9 cellular contexts compared by ENCODE assay signal in the genomic region with DNA sequence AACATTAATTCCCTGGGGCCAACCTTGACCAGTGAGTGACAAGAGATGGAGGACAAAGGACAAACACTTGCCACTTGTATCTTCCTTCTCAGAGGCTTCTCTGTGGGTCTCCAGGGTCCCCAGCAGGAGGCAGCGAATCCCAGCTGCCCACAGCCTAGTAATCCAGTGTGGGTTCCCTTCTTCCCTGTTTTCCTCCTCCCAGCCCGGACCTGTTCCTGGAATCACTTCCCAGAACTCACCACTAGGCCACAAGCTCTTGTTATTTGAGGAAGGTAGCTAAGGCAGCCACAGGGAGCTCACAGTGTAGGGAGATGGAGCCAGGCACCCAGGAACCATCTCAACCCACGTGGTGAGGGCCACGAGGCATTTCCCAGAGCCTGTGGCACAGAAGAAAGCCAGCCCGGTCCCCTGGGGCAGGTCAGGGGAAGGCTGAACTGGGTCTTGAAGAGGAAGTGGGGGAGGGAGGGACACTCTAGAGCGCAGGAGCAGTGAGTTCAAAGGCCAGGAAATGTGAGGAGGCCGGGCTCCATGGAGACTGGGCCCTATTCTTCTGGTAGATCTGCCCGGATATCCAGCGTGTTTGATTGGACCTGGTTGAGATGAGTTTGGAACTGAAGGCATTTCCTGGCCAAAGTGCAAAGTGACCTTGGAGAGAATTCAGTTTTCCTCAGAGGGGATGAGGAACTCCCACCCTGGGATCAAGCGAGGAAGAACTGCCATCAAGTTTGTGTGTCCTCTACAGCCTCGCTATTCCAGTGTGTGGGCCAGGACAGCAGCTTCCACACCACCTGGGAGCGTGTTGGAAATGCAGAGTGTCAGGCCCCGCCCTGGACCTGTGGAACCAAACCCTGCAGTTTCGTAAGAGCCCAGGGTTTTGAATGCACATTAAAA. TPM values are rescaled to one million over a fixed set of nuclear protein-coding genes. Genes with fewer than 3 reads are reported as not detected.
DNase-seq lines count a peak whose midpoint lies in the region; ATAC-seq and TF ChIP-seq lines count a peak whose summit lies in the region.
"Had no signal": no experiment of that assay in that cellular context is flagged by ENCODE, and none has a peak within 500 bp of the region (broad histone marks: within the 10 kb centered on the region; RNA-seq: fewer than 3 reads in every experiment).

No MANE protein-coding gene starts in this region.

- ATAC-seq in foreskin keratinocyte: peak; percentile 41
- ATAC-seq in HG03442 (IDR thresholded peaks at IDR 0.05; ENCODE audit: unreplicated experiment): no peak

- H3K4me1 Mint-ChIP-seq in activated naive CD4-positive, alpha-beta T cell treated with anti-CD3 and anti-CD28 coated beads, Interleukin-2, amount 50 U/mL, for 24 hours: peaks cover 16% of the 10 kb centered on the region
- peaks cover 21% of the 10 kb centered on the region for H3K4me1 Mint-ChIP-seq in type B pancreatic cell (ENCODE audit: unreplicated experiment)

- H3K27me3 Mint-ChIP-seq in activated naive CD4-positive, alpha-beta T cell treated with anti-CD3 and anti-CD28 coated beads, Interleukin-2, amount 50 U/mL, for 24 hours: peaks cover under 1% of the 10 kb centered on the region
- no peaks in the 10 kb centered on the region for H3K27me3 Mint-ChIP-seq in type B pancreatic cell

- H3K4me1 ChIP-seq in foreskin keratinocyte: peaks cover 13% of the 10 kb centered on the region

- H3K27me3 ChIP-seq in foreskin keratinocyte: no peaks in the 10 kb centered on the region

- DNase-seq in activated naive CD4-positive, alpha-beta T cell (lab: John Stamatoyannopoulos, UW): no peak
- peak; percentile 60 for DNase-seq in UCSD-AML1 (lab: John Stamatoyannopoulos, UW; ENCODE audit: unreplicated experiment)
- DNase-seq in foreskin keratinocyte: no peak
- DNase-seq in type B pancreatic cell (ENCODE audit: extremely low spot score, unreplicated experiment): peak; percentile 65
- DNase-seq in COR-L47 (lab: John Stamatoyannopoulos, UW): no peak
- no peak for DNase-seq in GM19238 (ENCODE audit: insufficient read length, low spot score)

- peak overlapping the region; percentile 83 for H3K27ac Mint-ChIP-seq in activated naive CD4-positive, alpha-beta T cell treated with anti-CD3 and anti-CD28 coated beads, Interleukin-2, amount 50 U/mL, for 24 hours
- H3K27ac Mint-ChIP-seq in type B pancreatic cell: peak overlapping the region; percentile 39
- H3K27ac Mint-ChIP-seq: natural killer cell treated with Interleukin-12 subunit alpha and Interleukin-12 subunit beta and Interleukin-15 and Interleukin-18, amount 100 ng/mL, for 72 hours had no signal

- TF ChIP-seq CTCF in foreskin keratinocyte (conservative IDR thresholded peaks at IDR 0.05) (peak; percentile 48), type B pancreatic cell (conservative IDR thresholded peaks at IDR 0.05) (peak; percentile 45)

- peak overlapping the region; percentile 26 for H3K4me3 Mint-ChIP-seq in activated naive CD4-positive, alpha-beta T cell treated with anti-CD3 and anti-CD28 coated beads, Interleukin-2, amount 50 U/mL, for 24 hours
- no peak overlapping the region for H3K4me3 Mint-ChIP-seq in type B pancreatic cell
- H3K4me3 Mint-ChIP-seq: natural killer cell treated with Interleukin-12 subunit alpha and Interleukin-12 subunit beta and Interleukin-15 and Interleukin-18, amount 100 ng/mL, for 72 hours had no signal

- H3K27ac ChIP-seq in foreskin keratinocyte: no peak overlapping the region

- peaks cover under 1% of the 10 kb centered on the region for H3K36me3 Mint-ChIP-seq in activated naive CD4-positive, alpha-beta T cell treated with anti-CD3 and anti-CD28 coated beads, Interleukin-2, amount 50 U/mL, for 24 hours
- H3K36me3 Mint-ChIP-seq in type B pancreatic cell: no peaks in the 10 kb centered on the region

- peaks cover 2% of the 10 kb centered on the region for H3K9me3 Mint-ChIP-seq in activated naive CD4-positive, alpha-beta T cell treated with anti-CD3 and anti-CD28 coated beads, Interleukin-2, amount 50 U/mL, for 24 hours
- H3K9me3 Mint-ChIP-seq in type B pancreatic cell: peaks cover 2% of the 10 kb centered on the region

RNA-seq across cellular contexts. Expression of a gene that starts 20.3 kb away (rescaled TPM):
- total RNA-seq in foreskin keratinocyte (54.1 and 84.4 TPM in 2 replicates), type B pancreatic cell (ENCODE audit: low replicate concordance) (20.5 and 32.3 TPM in 2 replicates)
- 20.8 and 27.6 TPM in 2 replicates for polyA plus RNA-seq in foreskin keratinocyte

RNA-seq across cellular contexts. Expression of a gene that starts 36.1 kb away (rescaled TPM):
- total RNA-seq in foreskin keratinocyte (17.1 and 21.7 TPM in 2 replicates), type B pancreatic cell (ENCODE audit: low replicate concordance) (19.9 and 23.4 TPM in 2 replicates)
- polyA plus RNA-seq in foreskin keratinocyte: 3.1 and 3.3 TPM in 2 replicates

Comparison
In these comparisons a context has a peak if more than half of its experiments do, and no peak if none do; other contexts are left out.
1. DNase-seq: peak in UCSD-AML1 (single experiment) and type B pancreatic cell (single experiment); none in activated naive CD4-positive, alpha-beta T cell (0 of 4), foreskin keratinocyte (0 of 2), COR-L47 (single experiment) and GM19238 (single experiment).